12 cellular contexts compared by ENCODE assay signal in the genomic region with DNA sequence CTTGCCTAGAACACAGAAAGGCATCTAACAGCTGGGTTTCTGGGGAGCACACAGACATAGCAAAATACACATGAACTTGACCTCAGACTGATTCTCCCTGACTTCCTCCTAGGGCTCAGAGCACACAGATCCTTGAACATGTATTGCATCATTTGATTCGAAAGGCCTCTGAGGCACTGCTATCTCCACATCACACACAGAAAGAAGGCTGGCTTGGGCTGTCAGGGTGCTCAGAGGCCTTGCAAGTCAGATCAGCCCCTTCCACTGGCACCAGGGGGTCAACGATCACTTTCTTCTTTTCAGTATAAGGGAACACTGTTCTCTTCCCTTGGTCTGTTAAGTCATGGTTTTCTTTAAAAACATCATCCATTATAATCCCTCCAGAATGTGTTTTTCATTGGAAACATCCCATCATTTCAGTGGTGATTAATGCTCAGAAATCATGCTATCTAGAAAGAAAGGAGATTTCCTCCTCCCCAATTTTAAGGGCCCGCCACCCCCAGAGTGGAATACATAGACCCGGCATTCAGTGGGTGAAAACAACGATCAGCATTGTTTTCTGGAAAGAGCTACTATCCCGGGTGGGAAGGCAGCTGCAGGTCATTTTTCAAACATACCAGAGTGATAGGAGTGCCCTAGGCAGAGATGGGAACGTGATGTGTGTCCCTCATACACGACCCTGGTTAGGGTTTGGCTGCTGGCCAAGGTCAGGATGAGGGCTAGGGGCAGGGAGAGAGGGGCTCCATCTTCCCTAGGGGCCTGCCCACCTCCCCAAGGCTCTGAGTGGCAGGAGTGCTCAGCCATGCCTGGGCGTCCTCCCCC.
DNase-seq lines count a peak whose midpoint lies in the region; FAIRE-seq and TF ChIP-seq lines count a peak whose summit lies in the region.
"Had no signal": no experiment of that assay in that cellular context is flagged by ENCODE, and none has a peak within 500 bp of the region (broad histone marks: within the 10 kb centered on the region; RNA-seq: fewer than 3 reads in every experiment).

No MANE protein-coding gene starts in this region.

- H3K27me3 ChIP-seq in dorsolateral prefrontal cortex, result peaks cover 0 to 3% (median 0%) of the 10 kb centered on the region in 45 donors
- no peaks in the 10 kb centered on the region for H3K27me3 ChIP-seq in Karpas-422 (ENCODE audit: low read length)
- H3K27me3 ChIP-seq in ascending aorta, result no peaks in the 10 kb centered on the region
- H3K27me3 ChIP-seq: cardiac muscle cell had no signal

- H3K9me3 ChIP-seq in Karpas-422 (ENCODE audit: low read length), result no peaks in the 10 kb centered on the region
- no peaks in the 10 kb centered on the region for H3K9me3 ChIP-seq in ascending aorta

- no peaks in the 10 kb centered on the region for H3K9me2 ChIP-seq in Karpas-422 (replicated peaks; ENCODE audit: insufficient read depth, low read length)

- H3K4me3 ChIP-seq in dorsolateral prefrontal cortex (no peak overlapping the region), Karpas-422 (ENCODE audit: low read length) (no peak overlapping the region), ascending aorta (no peak overlapping the region)
- H3K4me3 ChIP-seq: cardiac muscle cell had no signal

- H3K27ac ChIP-seq in dorsolateral prefrontal cortex (peak overlapping the region; percentile 27 to 96 (median 84)), Karpas-422 (ENCODE audit: low read length) (no peak overlapping the region), ascending aorta (no peak overlapping the region)
- H3K27ac ChIP-seq: cardiac muscle cell had no signal

- H3K4me2 ChIP-seq in Karpas-422 (ENCODE audit: low read depth, low read length, poor library complexity, severe bottlenecking), result no peak overlapping the region

- no peaks in the 10 kb centered on the region for H3K79me2 ChIP-seq in Karpas-422 (ENCODE audit: low read length)

- intact Hi-C loops in dorsolateral prefrontal cortex (cut with DNase I), result no loop called here
- intact Hi-C loops in ascending aorta (cut with DNase I), result no loop called here

- peak in 1 of 56 donors; percentile 11 for TF ChIP-seq CTCF in dorsolateral prefrontal cortex (IDR thresholded peaks at IDR 0.05 in 54 of 56, conservative IDR thresholded peaks at IDR 0.05 in 2 of 56; ENCODE audit: low read depth in 1 of 56, partially characterized antibody in 56 of 56)
- TF ChIP-seq CTCF in ascending aorta (IDR thresholded peaks at IDR 0.05), result no peak

- no peaks in the 10 kb centered on the region for H3K4me1 ChIP-seq in Karpas-422 (ENCODE audit: low read length)
- H3K4me1 ChIP-seq in ascending aorta, result no peaks in the 10 kb centered on the region

- H3K36me3 ChIP-seq in Karpas-422 (ENCODE audit: insufficient read depth, low read length) (no peaks in the 10 kb centered on the region), ascending aorta (no peaks in the 10 kb centered on the region)
- H3K36me3 ChIP-seq: cardiac muscle cell had no signal

- no peak overlapping the region for H2AFZ ChIP-seq in Karpas-422 (ENCODE audit: low read length)

- no peak overlapping the region for H3K9ac ChIP-seq in Karpas-422 (ENCODE audit: low read length)

- DNase-seq in C1 segment of cervical spinal cord (lab: John Stamatoyannopoulos, UW), result peak in 10 of 14 donors; percentile 17 to 49 (median 33)
- peak; percentile 29 for DNase-seq in NOMO-1 treated with dmso at 0.1 percent for 144 hours (lab: John Stamatoyannopoulos, UW; ENCODE audit: unreplicated experiment)
- DNase-seq in dorsolateral prefrontal cortex, result peak in 2 of 10 donors; percentile 44 to 58
- peak; percentile 57 for DNase-seq in midbrain (lab: John Stamatoyannopoulos, UW)
- DNase-seq in RCC 7860 (ENCODE audit: low spot score), result no peak
- DNase-seq in Karpas-422, result no peak
- no peak for DNase-seq in activated T-cell treated with anti-CD3 and anti-CD28 coated beads for 4 hours
- DNase-seq in ascending aorta (ENCODE audit: low spot score in 2 of 2), result no peak
- DNase-seq: activated CD4-positive, alpha-beta memory T cell treated with anti-CD3 and anti-CD28 coated beads for 36 hours; GOT3; PC-3 had no signal

- no peaks in the 10 kb centered on the region for H4K20me1 ChIP-seq in Karpas-422 (ENCODE audit: insufficient read depth, low read depth, low read length)

- FAIRE-seq in RCC 7860 (lab: Jason Lieb, UNC), result no peak

Comparison
In these comparisons a context has a peak if more than half of its experiments do, and no peak if none do; other contexts are left out.
1. DNase-seq: peak in C1 segment of cervical spinal cord (10 of 14), NOMO-1 treated with dmso at 0.1 percent for 144 hours (single experiment) and midbrain (single experiment); none in RCC 7860 (single experiment), Karpas-422 (single experiment), activated T-cell treated with anti-CD3 and anti-CD28 coated beads for 4 hours (single experiment) and ascending aorta (0 of 2).
2. H3K27ac ChIP-seq: peak in dorsolateral prefrontal cortex (59 of 59); none in Karpas-422 (single experiment) and ascending aorta (0 of 2).